In the genomic region with DNA sequence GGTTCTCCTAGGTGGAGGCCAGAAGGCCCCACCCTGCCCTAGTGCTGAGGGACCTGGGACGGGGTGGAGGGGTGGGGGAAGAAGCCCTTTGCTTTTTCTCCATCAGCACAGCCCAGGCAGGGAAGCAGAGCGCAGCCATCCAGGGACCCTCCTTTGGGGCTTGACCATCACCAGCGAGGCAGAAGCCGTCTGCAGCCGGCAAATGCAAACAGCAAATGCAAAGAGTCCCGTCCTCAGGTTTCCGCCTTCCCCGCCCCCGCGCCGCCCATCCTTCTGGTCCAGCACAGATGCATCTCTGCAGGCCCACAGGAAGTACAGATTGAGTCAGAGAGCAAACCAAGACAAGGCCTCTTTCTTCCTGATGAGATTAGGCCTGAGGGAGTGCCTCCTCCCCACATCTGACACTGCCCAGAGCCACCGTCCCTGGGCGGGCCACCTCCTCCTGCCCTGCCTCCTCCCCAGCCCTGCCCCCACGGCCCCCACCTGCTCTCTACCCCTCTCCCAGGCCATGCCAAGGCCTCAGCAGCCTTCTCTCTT, we compare ENCODE assay signal across 8 cellular contexts. TPM values are rescaled to one million over a fixed set of nuclear protein-coding genes. Genes with fewer than 3 reads are reported as not detected.
DNase-seq lines count a peak whose midpoint lies in the region; ATAC-seq and TF ChIP-seq lines count a peak whose summit lies in the region.

No MANE protein-coding gene starts in this region.

- peak; percentile 76 for DNase-seq in ELF-1 (ENCODE audit: low read depth, low spot score)
- peak; percentile 91 for DNase-seq in WERI-Rb-1
- peak; percentile 22 to 57 for DNase-seq in fibroblast of lung (ENCODE audit: low read depth in 2 of 2)
- DNase-seq in stimulated activated CD4-positive, alpha-beta T cell treated with anti-CD3 and anti-CD28 coated beads, Interleukin-4, amount 100 ng/mL, for 1 hour, result peak; percentile 32
- DNase-seq in suprapubic skin (ENCODE audit: low spot score in 2 of 2), result no peak
- no peak for DNase-seq in NCI-H526 treated with DMSO at 0.1 percent for 48 hours (lab: John Stamatoyannopoulos, UW)

- no peak for TF ChIP-seq EP300 in suprapubic skin (IDR thresholded peaks at IDR 0.05)

- H3K27me3 ChIP-seq in WERI-Rb-1 (ENCODE audit: insufficient read depth, low read depth, severe bottlenecking) (no peaks in the 10 kb centered on the region), fibroblast of lung (ENCODE audit: control insufficient read depth, insufficient read depth, low read length) (peaks cover 15% of the 10 kb centered on the region), suprapubic skin (no peaks in the 10 kb centered on the region)

- no peak overlapping the region for H3K9ac ChIP-seq in fibroblast of lung (ENCODE audit: insufficient read depth, low read length)

- H4K20me1 ChIP-seq in fibroblast of lung (ENCODE audit: control insufficient read depth, extremely low read depth, insufficient read depth, low read length), result no peaks in the 10 kb centered on the region

- TF ChIP-seq CTCF in WERI-Rb-1 (IDR thresholded peaks at IDR 0.05; ENCODE audit: low read depth, low read length) (no peak), fibroblast of lung (conservative IDR thresholded peaks at IDR 0.05 in 1 of 2, IDR thresholded peaks at IDR 0.05 in 1 of 2; ENCODE audit: low read depth in 1 of 2, low read length in 2 of 2) (no peak), suprapubic skin (IDR thresholded peaks at IDR 0.05) (no peak)

- no peak for TF ChIP-seq POLR2A in suprapubic skin (IDR thresholded peaks at IDR 0.05)

- H3K4me1 ChIP-seq in fibroblast of lung (ENCODE audit: control insufficient read depth, extremely low read depth, insufficient read depth, low read length) (no peaks in the 10 kb centered on the region), suprapubic skin (peaks cover 18% of the 10 kb centered on the region)

- H3K79me2 ChIP-seq in fibroblast of lung (ENCODE audit: control insufficient read depth, insufficient read depth, low read length), result no peaks in the 10 kb centered on the region

- no peaks in the 10 kb centered on the region; the same call in 1 of the 2 replicates for H3K36me3 ChIP-seq in WERI-Rb-1
- H3K36me3 ChIP-seq in fibroblast of lung (ENCODE audit: control insufficient read depth, insufficient read depth, low read length), result no peaks in the 10 kb centered on the region
- H3K36me3 ChIP-seq in suprapubic skin, result no peaks in the 10 kb centered on the region

- H2AFZ ChIP-seq in fibroblast of lung (ENCODE audit: low read length), result no peak overlapping the region

- ATAC-seq in GM19468 (IDR thresholded peaks at IDR 0.05; ENCODE audit: extremely low read depth, unreplicated experiment) (peak; percentile 81), HG03457 (IDR thresholded peaks at IDR 0.05; ENCODE audit: unreplicated experiment) (peak; percentile 89)

- 75% methylated on average over 13 of the region's 14 CpGs for WGBS in suprapubic skin

- H3K4me2 ChIP-seq in fibroblast of lung (ENCODE audit: extremely low read depth, insufficient read depth, low read length), result no peak overlapping the region

- H3K4me3 ChIP-seq in WERI-Rb-1 (ENCODE audit: low read depth, low read length) (no peak overlapping the region), fibroblast of lung (replicated peaks in 1 of 4; ENCODE audit: control extremely low read depth in 1 of 4, insufficient read depth in 1 of 4, low read depth in 3 of 4, low read length in 4 of 4) (no peak overlapping the region), suprapubic skin (no peak overlapping the region)

- H3K27ac ChIP-seq in WERI-Rb-1 (peak overlapping the region; percentile 50), fibroblast of lung (ENCODE audit: insufficient read depth, low read length) (no peak overlapping the region), suprapubic skin (no peak overlapping the region)

- no peaks in the 10 kb centered on the region for H3K9me3 ChIP-seq in WERI-Rb-1 (ENCODE audit: severe bottlenecking)
- H3K9me3 ChIP-seq in fibroblast of lung (ENCODE audit: control insufficient read depth, insufficient read depth, low read depth, low read length), result no peaks in the 10 kb centered on the region
- no peaks in the 10 kb centered on the region for H3K9me3 ChIP-seq in suprapubic skin

RNA-seq across cellular contexts. Expression of gene CORO2A, which starts 23.4 kb away (rescaled TPM):
- total RNA-seq in fibroblast of lung (under 0.01 and 0.50 TPM in 2 replicates), suprapubic skin (10 to 100 TPM; 17.5 to 25.0 (median 19.9) TPM)
- 0.11 and 0.26 TPM in 2 replicates for polyA plus RNA-seq in fibroblast of lung
- 0.15 and 0.24 TPM in 2 replicates for polyA plus RNA-seq in fibroblast of lung (2012)
- polyA minus RNA-seq in fibroblast of lung (ENCODE audit: low replicate concordance), result 0.67 TPM in 1 of 2 replicates, not detected in the other

RNA-seq across cellular contexts. Expression of gene TRIM14, which starts 50.0 kb away (rescaled TPM):
- 4.4 and 8.6 TPM in 2 replicates for total RNA-seq in fibroblast of lung
- polyA plus RNA-seq in fibroblast of lung, result 7.8 and 16.3 TPM in 2 replicates
- 7.9 and 13.4 TPM in 2 replicates for polyA plus RNA-seq in fibroblast of lung (2012)
- 13.4 and 14.5 TPM in 2 replicates for polyA minus RNA-seq in fibroblast of lung (ENCODE audit: low replicate concordance)
- 10 to 100 TPM; 15.8 to 22.9 (median 20.0) TPM for total RNA-seq in suprapubic skin

Comparison
In these comparisons a context has a peak if more than half of its experiments do, and no peak if none do; other contexts are left out.
1. DNase-seq: peak in ELF-1 (single experiment), WERI-Rb-1 (single experiment), fibroblast of lung (2 of 2) and stimulated activated CD4-positive, alpha-beta T cell treated with anti-CD3 and anti-CD28 coated beads, Interleukin-4, amount 100 ng/mL, for 1 hour (single experiment); none in suprapubic skin (0 of 2) and NCI-H526 treated with DMSO at 0.1 percent for 48 hours (single experiment).
2. RNA of gene CORO2A, which starts 23.4 kb away (total RNA-seq): 17.5 to 25.0 TPM in suprapubic skin; under 0.01 to 0.50 TPM in fibroblast of lung; every median in the first group is over 10 times any median in the second.